ENCODE assay signal across 11 cellular contexts in genomic region chr5:56561-57290, GRCh38. TPM values are rescaled to one million over a fixed set of nuclear protein-coding genes. Genes with fewer than 3 reads are reported as not detected.
DNase-seq lines count a peak whose midpoint lies in the region; ATAC-seq, FAIRE-seq and TF ChIP-seq lines count a peak whose summit lies in the region.
"Had no signal": no experiment of that assay in that cellular context is flagged by ENCODE, and none has a peak within 500 bp of the region (broad histone marks: within the 10 kb centered on the region; RNA-seq: fewer than 3 reads in every experiment).

No MANE protein-coding gene starts in this region.

- ATAC-seq in A549 (no peak), HCT116 (peak; percentile 41; the same call in 1 of the 2 replicates), left cardiac atrium (no peak), natural killer cell (no peak)
- ATAC-seq: Panc1 had no signal

- H3K4me1 ChIP-seq in A549: 0 out of 3 replicates have a peak, but pooled peaks cover 5% of the 10 kb centered on the region
- H3K4me1 ChIP-seq in HCT116 (ENCODE audit: control insufficient read depth in 1 of 2, insufficient read depth in 2 of 2, low read length in 2 of 2): no peaks in the 10 kb centered on the region
- H3K4me1 ChIP-seq: Caco-2 had no signal

- peaks cover 23 to 37% of the 10 kb centered on the region in 2 donors for H3K27me3 Mint-ChIP-seq in natural killer cell (ENCODE audit: low read depth in 2 of 2)

- H2AFZ ChIP-seq in HCT116 (ENCODE audit: low read depth, low read length, poor library complexity, severe bottlenecking): no peak overlapping the region

- DNase-seq in A549 (ENCODE audit: low read depth in 1 of 2, low spot score in 1 of 2): peak in 1 of 2 experiments; percentile 36
- DNase-seq in HCT116 (ENCODE audit: low read depth, low spot score): no peak
- peak; percentile 73 for DNase-seq in RWPE1 (ENCODE audit: low spot score)
- peak; percentile 50 for DNase-seq in fibroblast of pulmonary artery (ENCODE audit: low read depth)
- DNase-seq in NCI-H1436 (lab: John Stamatoyannopoulos, UW): no peak
- DNase-seq in NCI-H345 (lab: John Stamatoyannopoulos, UW): no peak
- DNase-seq in left cardiac atrium: no peak
- DNase-seq in natural killer cell: no peak

- TF ChIP-seq CTCF in A549 (IDR thresholded peaks at IDR 0.05): no peak
- no peak for TF ChIP-seq CTCF in HCT116 (IDR thresholded peaks at IDR 0.05 in 2 of 3, conservative IDR thresholded peaks at IDR 0.05 in 1 of 3; ENCODE audit: borderline replicate concordance in 1 of 3, insufficient read depth in 1 of 3, low read depth in 2 of 3, low read length in 2 of 3)
- TF ChIP-seq CTCF in RWPE1 (conservative IDR thresholded peaks at IDR 0.05; ENCODE audit: low read depth): no peak
- no peak for TF ChIP-seq CTCF in fibroblast of pulmonary artery (IDR thresholded peaks at IDR 0.05; ENCODE audit: low read length, missing control alignments)
- no peak for TF ChIP-seq CTCF in natural killer cell (IDR thresholded peaks at IDR 0.05)

- H3K27me3 ChIP-seq in HCT116 (ENCODE audit: insufficient read depth, low read length): peaks cover 6% of the 10 kb centered on the region; the same call in 1 of the 2 replicates

- no peaks in the 10 kb centered on the region for H3K36me3 Mint-ChIP-seq in natural killer cell

- TF ChIP-seq POLR2A in A549 (IDR thresholded peaks at IDR 0.05; ENCODE audit: low read length) (no peak), HCT116 (IDR thresholded peaks at IDR 0.05; ENCODE audit: borderline replicate concordance, extremely low read depth, insufficient read depth, insufficient read length) (no peak)

- no TSS peak for BruUV-seq in HCT116 (replicated peaks; lab: Mats Ljungman, UMichigan)

- no peak overlapping the region for H3K9ac ChIP-seq in HCT116 (ENCODE audit: low read length)

- H3K27ac ChIP-seq in A549 (no peak overlapping the region), HCT116 (ENCODE audit: low read depth, low read length) (no peak overlapping the region), RWPE1 (no peak overlapping the region)
- H3K27ac ChIP-seq: neutrophil had no signal

- no peaks in the 10 kb centered on the region for H3K79me2 ChIP-seq in HCT116 (ENCODE audit: insufficient read depth, low read length)

- TF ChIP-seq RAD21 in A549 (conservative IDR thresholded peaks at IDR 0.05 in 1 of 2, IDR thresholded peaks at IDR 0.05 in 1 of 2): no peak
- no peak for TF ChIP-seq RAD21 in HCT116 (IDR thresholded peaks at IDR 0.05; ENCODE audit: low read depth)

- H3K4me3 ChIP-seq in A549 (no peak overlapping the region), HCT116 (replicated peaks in 1 of 2; ENCODE audit: low read depth in 1 of 2, low read length in 2 of 2) (no peak overlapping the region), fibroblast of pulmonary artery (replicated peaks; ENCODE audit: low read depth, low read length) (no peak overlapping the region)

- no peaks in the 10 kb centered on the region for H4K20me1 ChIP-seq in HCT116 (ENCODE audit: insufficient read depth)

- H3K4me1 Mint-ChIP-seq in natural killer cell: peaks cover 0 to 5% of the 10 kb centered on the region in 2 donors

- POLR2A ChIA-PET in A549 (lab: Yijun Ruan, JAX) (no interaction called here), HCT116 (lab: Charles Lee) (no interaction called here), RWPE1 (lab: Yijun Ruan, JAX; ENCODE audit: low non-redundant PET) (no interaction called here)

- 42% methylated on average over 9 of the region's 9 CpGs for WGBS in A549 (ENCODE audit: missing lambda C conversion rate)

- intact Hi-C loops in HCT116 (cut with micrococcal nuclease) (no loop called here), left cardiac atrium (cut with DNase I) (no loop called here), natural killer cell (cut with micrococcal nuclease) (no loop called here)

- CTCF ChIA-PET in A549 (lab: Yijun Ruan, JAX): interaction anchor here (0.7 kb wide), 1 partner anchor 533 kb away, joined by 3 read pairs; no protein-coding TSS in a partner anchor
- CTCF ChIA-PET in HCT116 (lab: Charles Lee): no interaction called here
- CTCF ChIA-PET in RWPE1 (lab: Yijun Ruan, JAX): interaction anchor here (0.6 kb wide), 1 partner anchor 34 kb away, joined by 3 read pairs; no protein-coding TSS in a partner anchor

- no peak for TF ChIP-seq EP300 in A549 (IDR thresholded peaks at IDR 0.05)

- H3K4me2 ChIP-seq in A549 (no peak overlapping the region), HCT116 (ENCODE audit: low read length) (no peak overlapping the region)

- peaks cover 0 to 3% of the 10 kb centered on the region in 2 donors for H3K9me3 Mint-ChIP-seq in natural killer cell

- H3K9me3 ChIP-seq in A549 (no peaks in the 10 kb centered on the region), HCT116 (ENCODE audit: control insufficient read depth in 1 of 2, insufficient read depth in 1 of 2, low read depth in 1 of 2, low read length in 2 of 2) (no peaks in the 10 kb centered on the region)
- H3K9me3 ChIP-seq: Caco-2, neutrophil had no signal

- no peak overlapping the region for H3K4me3 Mint-ChIP-seq in natural killer cell

- no peak for FAIRE-seq in A549 (lab: Jason Lieb, UNC)

- no peaks in the 10 kb centered on the region for H3K9me2 ChIP-seq in HCT116 (ENCODE audit: insufficient read depth)

- no peaks in the 10 kb centered on the region for H3K36me3 ChIP-seq in HCT116 (ENCODE audit: control insufficient read depth in 1 of 2, insufficient read depth in 2 of 2, low read length in 2 of 2)
- H3K36me3 ChIP-seq: neutrophil had no signal

- RAD21 ChIA-PET in HCT116 (lab: Charles Lee; ENCODE audit: low non-redundant PET in 1 of 2, low total read pairs in 2 of 2, uncharacterized antibody in 2 of 2, unreplicated experiment in 2 of 2): no interaction called here

- no peak overlapping the region for H3K27ac Mint-ChIP-seq in natural killer cell

TF ChIP-seq in A549, 52 proteins besides CTCF, POLR2A, EP300 and RAD21:
- TF ChIP-seq REST (IDR thresholded peaks at IDR 0.05): peak; percentile 92
- TF ChIP-seq EHMT2 (IDR thresholded peaks at IDR 0.05; ENCODE audit: low read depth): peak; percentile 67; the same call in 1 of the 2 replicates
- TF ChIP-seq RNF2 (IDR thresholded peaks at IDR 0.05; ENCODE audit: borderline replicate concordance, low read depth): no peak

TF ChIP-seq in HCT116, 20 proteins besides CTCF, POLR2A, EP300 and RAD21:
- TF ChIP-seq REST (IDR thresholded peaks at IDR 0.05; ENCODE audit: low read depth) (peak; percentile 85), ZNF274 (IDR thresholded peaks at IDR 0.05; ENCODE audit: low read depth, low read length) (no peak), EGR1 (IDR thresholded peaks at IDR 0.05; ENCODE audit: low read depth) (no peak)
TF ChIP-seq in HCT116: peak in this region for 1.

RNA-seq across cellular contexts. Expression of gene PLEKHG4B, which starts 35.2 kb away (rescaled TPM):
- polyA plus RNA-seq in A549 (2011; rRNA removed): 0.59 and 0.78 TPM in 2 replicates
- 0.42 and 0.71 TPM in 2 replicates for polyA plus RNA-seq in A549 (2012; cell fraction: cytosol; rRNA removed)
- polyA plus RNA-seq in A549 (2012; cell fraction: nucleus; rRNA removed): 1.9 and 2.7 TPM in 2 replicates
- polyA plus RNA-seq in A549 (2017; fragmentation: RNase III; extraction: RNeasy Plus Mini Kit Qiagen cat#74134 plus additional on column Dnase treatment): 0.57 to 0.67 TPM (median 0.66 TPM) in 3 replicates
- polyA minus RNA-seq in A549 (2011; rRNA and poly(A)+ RNA removed): 0.12 and 0.73 TPM in 2 replicates
- total RNA-seq in HCT116 (2021; ENCODE audit: unreplicated experiment): 0.02 TPM
- polyA plus RNA-seq in HCT116 (2012): 0.05 and 0.07 TPM in 2 replicates
- under 1 TPM; 0.03 to 0.06 TPM for total RNA-seq in left cardiac atrium
- total RNA-seq in natural killer cell: under 1 TPM in 1 of 3 donors, not detected in 2; 0.07 TPM

Comparison
In these comparisons a context has a peak if more than half of its experiments do, and no peak if none do; other contexts are left out.
1. DNase-seq: peak in RWPE1 (single experiment) and fibroblast of pulmonary artery (single experiment); none in HCT116 (single experiment), NCI-H1436 (single experiment), NCI-H345 (single experiment), left cardiac atrium (single experiment) and natural killer cell (single experiment).
2. Of the 6 proteins assayed by ChIP-seq in both A549 and HCT116: peak only in A549: none; only in HCT116: none; in both: REST; in neither: 5.